19 cellular contexts compared by ENCODE assay signal in the genomic region with DNA sequence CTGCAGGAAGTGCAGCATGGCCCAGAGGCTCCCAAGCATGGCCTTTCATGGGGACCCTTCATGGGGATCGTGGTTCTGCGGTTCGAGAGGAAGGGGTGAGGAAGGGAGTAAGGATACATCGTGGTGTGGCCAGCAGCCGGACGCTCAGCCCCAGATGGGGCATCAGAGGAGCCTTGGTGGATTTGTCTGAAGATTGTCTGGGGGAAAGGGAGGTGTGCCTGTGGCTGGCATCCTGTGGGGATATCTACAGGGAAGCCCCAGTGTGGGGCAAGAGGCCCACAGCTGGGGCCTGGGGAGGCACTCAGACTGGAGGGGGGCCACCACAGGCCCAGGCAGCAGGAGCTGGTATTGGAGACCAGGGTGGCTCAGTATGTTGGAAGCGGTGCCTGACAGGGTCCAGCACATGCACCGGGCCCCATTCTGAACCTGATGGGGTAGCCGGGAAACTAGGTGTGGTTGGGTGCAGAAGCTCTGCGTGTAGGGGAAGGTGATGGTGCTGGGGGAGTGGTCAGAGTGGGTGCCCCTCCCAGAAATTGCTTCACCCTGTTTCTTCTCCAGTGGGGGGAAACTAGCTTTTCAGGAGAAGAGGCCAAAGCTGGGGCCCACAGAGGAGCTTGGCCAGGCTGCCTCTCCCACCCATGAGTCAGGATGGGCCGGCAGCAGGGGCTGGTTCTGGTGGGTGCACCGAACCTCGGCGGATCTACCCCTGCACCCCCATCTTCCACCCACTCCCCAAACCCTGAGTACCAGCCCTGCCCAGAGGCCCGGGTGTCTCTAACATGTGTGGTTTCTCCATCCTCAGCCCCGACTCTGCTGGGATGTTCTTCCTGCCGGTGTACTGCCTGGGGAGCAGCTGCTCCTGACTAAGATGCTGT.
A peak's percentile ranks its signal among the peaks of the same experiment; 100 is the strongest.
DNase-seq lines count a peak whose midpoint lies in the region; ATAC-seq and TF ChIP-seq lines count a peak whose summit lies in the region.
"Had no signal": no experiment of that assay in that cellular context is flagged by ENCODE, and none has a peak within 500 bp of the region (broad histone marks: within the 10 kb centered on the region; RNA-seq: fewer than 3 reads in every experiment).

No MANE protein-coding gene starts in this region.

- TF ChIP-seq CTCF in natural killer cell (IDR thresholded peaks at IDR 0.05) (no peak), neural progenitor cell (IDR thresholded peaks at IDR 0.05) (no peak)

- no peak for ATAC-seq in natural killer cell treated with Interleukin-12 subunit alpha and Interleukin-12 subunit beta and Interleukin-15 and Interleukin-18, amount 100 ng/mL, for 72 hours
- ATAC-seq in natural killer cell, result no peak
- ATAC-seq in activated CD8-positive, alpha-beta memory T cell treated with anti-CD3 and anti-CD28 coated beads, Interleukin-2, amount 10 ng/mL, durations not matched to agents 7 days and 5 days, result no peak
- no peak for ATAC-seq in HG02623 (IDR thresholded peaks at IDR 0.05; ENCODE audit: unreplicated experiment)
- no peak for ATAC-seq in HG02938 (IDR thresholded peaks at IDR 0.05; ENCODE audit: unreplicated experiment)
- no peak for ATAC-seq in naive thymus-derived CD4-positive, alpha-beta T cell
- ATAC-seq: K562 had no signal

- POLR2A ChIA-PET in naive thymus-derived CD4-positive, alpha-beta T cell (lab: Charles Lee), result no interaction called here

- no peak overlapping the region for H2AFZ ChIP-seq in neural progenitor cell (replicated peaks)

- H3K36me3 ChIP-seq in neural progenitor cell, result no peaks in the 10 kb centered on the region
- H3K36me3 ChIP-seq in naive thymus-derived CD4-positive, alpha-beta T cell (ENCODE audit: control insufficient read depth in 2 of 3, insufficient read depth in 3 of 3, low read length in 3 of 3), result no peaks in the 10 kb centered on the region

- H3K36me3 Mint-ChIP-seq in natural killer cell treated with Interleukin-12 subunit alpha and Interleukin-12 subunit beta and Interleukin-15 and Interleukin-18, amount 100 ng/mL, for 72 hours, result no peaks in the 10 kb centered on the region
- H3K36me3 Mint-ChIP-seq in natural killer cell (no peaks in the 10 kb centered on the region), neural progenitor cell (no peaks in the 10 kb centered on the region)
- no peaks in the 10 kb centered on the region for H3K36me3 Mint-ChIP-seq in activated CD8-positive, alpha-beta memory T cell treated with anti-CD3 and anti-CD28 coated beads, Interleukin-2, amount 10 ng/mL, durations not matched to agents 7 days and 5 days
- H3K36me3 Mint-ChIP-seq in naive thymus-derived CD4-positive, alpha-beta T cell, result no peaks in the 10 kb centered on the region

- H3K4me3 Mint-ChIP-seq in natural killer cell treated with Interleukin-12 subunit alpha and Interleukin-12 subunit beta and Interleukin-15 and Interleukin-18, amount 100 ng/mL, for 72 hours, result no peak overlapping the region
- H3K4me3 Mint-ChIP-seq in natural killer cell, result no peak overlapping the region
- no peak overlapping the region for H3K4me3 Mint-ChIP-seq in activated CD8-positive, alpha-beta memory T cell treated with anti-CD3 and anti-CD28 coated beads, Interleukin-2, amount 10 ng/mL, durations not matched to agents 7 days and 5 days
- H3K4me3 Mint-ChIP-seq in neural progenitor cell, result no peak overlapping the region
- H3K4me3 Mint-ChIP-seq in naive thymus-derived CD4-positive, alpha-beta T cell, result no peak overlapping the region

- intact Hi-C loops in natural killer cell (cut with micrococcal nuclease), result no loop called here
- intact Hi-C loops in naive thymus-derived CD4-positive, alpha-beta T cell (cut with micrococcal nuclease), result no loop called here

- peak; percentile 58 for DNase-seq in natural killer cell treated with Interleukin-12 subunit alpha and Interleukin-12 subunit beta and Interleukin-15 and Interleukin-18, amount 100 ng/mL, for 72 hours (ENCODE audit: low spot score)
- DNase-seq in natural killer cell (no peak), neural progenitor cell (ENCODE audit: low spot score) (no peak)
- peak; percentile 21 for DNase-seq in activated CD8-positive, alpha-beta memory T cell treated with anti-CD3 and anti-CD28 coated beads, Interleukin-2, amount 10 ng/mL, durations not matched to agents 7 days and 5 days
- no peak for DNase-seq in naive thymus-derived CD4-positive, alpha-beta T cell
- DNase-seq: COR-L47, DMS 273 treated with DMSO at 0.1 percent for 48 hours, GOT3, NCI-H187, NCI-H2107, NCI-H524, NCI-H82, OCI-M1, SHP77 treated with DMSO at 0.1 percent for 48 hours, SK-N-SH had no signal

- no peaks in the 10 kb centered on the region for H3F3A ChIP-seq in neural progenitor cell (ENCODE audit: low read depth)

- no peak overlapping the region for H3K4me2 ChIP-seq in neural progenitor cell
- H3K4me2 ChIP-seq: SK-N-SH had no signal

- CTCF ChIA-PET in activated CD8-positive, alpha-beta memory T cell treated with anti-CD3 and anti-CD28 coated beads, Interleukin-2, amount 10 ng/mL, durations not matched to agents 7 days and 5 days (lab: Charles Lee), result no interaction called here
- CTCF ChIA-PET in naive thymus-derived CD4-positive, alpha-beta T cell (lab: Charles Lee), result no interaction called here

- peaks cover 6 to 7% of the 10 kb centered on the region in 2 donors for H3K27me3 Mint-ChIP-seq in natural killer cell treated with Interleukin-12 subunit alpha and Interleukin-12 subunit beta and Interleukin-15 and Interleukin-18, amount 100 ng/mL, for 72 hours
- H3K27me3 Mint-ChIP-seq in natural killer cell (ENCODE audit: low read depth in 2 of 2), result peaks cover 0 to 14% of the 10 kb centered on the region in 2 donors
- H3K27me3 Mint-ChIP-seq in activated CD8-positive, alpha-beta memory T cell treated with anti-CD3 and anti-CD28 coated beads, Interleukin-2, amount 10 ng/mL, durations not matched to agents 7 days and 5 days, result peaks cover 3% of the 10 kb centered on the region
- H3K27me3 Mint-ChIP-seq in neural progenitor cell (ENCODE audit: insufficient read depth, low read depth), result peaks cover 10% of the 10 kb centered on the region
- H3K27me3 Mint-ChIP-seq in naive thymus-derived CD4-positive, alpha-beta T cell, result peaks cover 0 to 3% (median 0%) of the 10 kb centered on the region in 5 donors

- H3K9me3 ChIP-seq in neural progenitor cell (ENCODE audit: low read depth), result no peaks in the 10 kb centered on the region
- H3K9me3 ChIP-seq in naive thymus-derived CD4-positive, alpha-beta T cell (ENCODE audit: control insufficient read depth in 2 of 3, low read length in 3 of 3), result no peaks in the 10 kb centered on the region
- H3K9me3 ChIP-seq: SK-N-SH had no signal

- H3K27ac ChIP-seq in neural progenitor cell, result no peak overlapping the region
- H3K27ac ChIP-seq in naive thymus-derived CD4-positive, alpha-beta T cell (ENCODE audit: low read depth, low read length), result no peak overlapping the region
- H3K27ac ChIP-seq: C4-2B had no signal

- no peaks in the 10 kb centered on the region for H4K20me1 ChIP-seq in neural progenitor cell (ENCODE audit: low read depth)

- no peaks in the 10 kb centered on the region for H3K4me1 ChIP-seq in neural progenitor cell
- no peaks in the 10 kb centered on the region for H3K4me1 ChIP-seq in naive thymus-derived CD4-positive, alpha-beta T cell (ENCODE audit: control insufficient read depth in 2 of 2, insufficient read depth in 2 of 2, low read length in 2 of 2)

- no peak overlapping the region for H3K27ac Mint-ChIP-seq in natural killer cell treated with Interleukin-12 subunit alpha and Interleukin-12 subunit beta and Interleukin-15 and Interleukin-18, amount 100 ng/mL, for 72 hours
- H3K27ac Mint-ChIP-seq in natural killer cell, result no peak overlapping the region
- no peak overlapping the region for H3K27ac Mint-ChIP-seq in activated CD8-positive, alpha-beta memory T cell treated with anti-CD3 and anti-CD28 coated beads, Interleukin-2, amount 10 ng/mL, durations not matched to agents 7 days and 5 days
- H3K27ac Mint-ChIP-seq in neural progenitor cell, result peak overlapping the region; percentile 69
- no peak overlapping the region for H3K27ac Mint-ChIP-seq in naive thymus-derived CD4-positive, alpha-beta T cell

- H3K4me3 ChIP-seq in neural progenitor cell, result no peak overlapping the region
- H3K4me3 ChIP-seq in naive thymus-derived CD4-positive, alpha-beta T cell (ENCODE audit: low read length), result no peak overlapping the region
- H3K4me3 ChIP-seq: K562 had no signal

- H3K27me3 ChIP-seq in neural progenitor cell, result no peaks in the 10 kb centered on the region
- H3K27me3 ChIP-seq in naive thymus-derived CD4-positive, alpha-beta T cell (ENCODE audit: control insufficient read depth in 2 of 2, insufficient read depth in 2 of 2, low read length in 2 of 2), result no peaks in the 10 kb centered on the region

- no peaks in the 10 kb centered on the region for H3K4me1 Mint-ChIP-seq in natural killer cell treated with Interleukin-12 subunit alpha and Interleukin-12 subunit beta and Interleukin-15 and Interleukin-18, amount 100 ng/mL, for 72 hours (ENCODE audit: low read depth in 2 of 2)
- H3K4me1 Mint-ChIP-seq in natural killer cell (no peaks in the 10 kb centered on the region), neural progenitor cell (peaks cover 12% of the 10 kb centered on the region)
- no peaks in the 10 kb centered on the region for H3K4me1 Mint-ChIP-seq in activated CD8-positive, alpha-beta memory T cell treated with anti-CD3 and anti-CD28 coated beads, Interleukin-2, amount 10 ng/mL, durations not matched to agents 7 days and 5 days
- no peaks in the 10 kb centered on the region for H3K4me1 Mint-ChIP-seq in naive thymus-derived CD4-positive, alpha-beta T cell

- H3K79me2 ChIP-seq in neural progenitor cell (ENCODE audit: low read depth), result no peaks in the 10 kb centered on the region

- no peaks in the 10 kb centered on the region for H3K9me3 Mint-ChIP-seq in natural killer cell treated with Interleukin-12 subunit alpha and Interleukin-12 subunit beta and Interleukin-15 and Interleukin-18, amount 100 ng/mL, for 72 hours
- H3K9me3 Mint-ChIP-seq in natural killer cell, result no peaks in the 10 kb centered on the region
- H3K9me3 Mint-ChIP-seq in activated CD8-positive, alpha-beta memory T cell treated with anti-CD3 and anti-CD28 coated beads, Interleukin-2, amount 10 ng/mL, durations not matched to agents 7 days and 5 days (ENCODE audit: low read depth), result no peaks in the 10 kb centered on the region
- no peaks in the 10 kb centered on the region for H3K9me3 Mint-ChIP-seq in neural progenitor cell
- peaks cover 0 to 4% (median 0%) of the 10 kb centered on the region in 11 donors for H3K9me3 Mint-ChIP-seq in naive thymus-derived CD4-positive, alpha-beta T cell

- no peak overlapping the region for H3K9ac ChIP-seq in neural progenitor cell
- H3K9ac ChIP-seq: SK-N-SH had no signal

Comparison
In these comparisons a context has a peak if more than half of its experiments do, and no peak if none do; other contexts are left out.
1. DNase-seq: peak in natural killer cell treated with Interleukin-12 subunit alpha and Interleukin-12 subunit beta and Interleukin-15 and Interleukin-18, amount 100 ng/mL, for 72 hours (single experiment) and activated CD8-positive, alpha-beta memory T cell treated with anti-CD3 and anti-CD28 coated beads, Interleukin-2, amount 10 ng/mL, durations not matched to agents 7 days and 5 days (single experiment); none in natural killer cell (single experiment), neural progenitor cell (single experiment) and naive thymus-derived CD4-positive, alpha-beta T cell (0 of 9).